ENCODE assay signal across 8 cellular contexts in genomic region chr15:33201376-33202189, GRCh38. TPM values are rescaled to one million over a fixed set of nuclear protein-coding genes. Genes with fewer than 3 reads are reported as not detected.
DNase-seq lines count a peak whose midpoint lies in the region; ATAC-seq and TF ChIP-seq lines count a peak whose summit lies in the region.

No MANE protein-coding gene starts in this region.

- H3K4me3 ChIP-seq in cardiac muscle cell (no peak overlapping the region), gastrocnemius medialis (peak overlapping the region; percentile 20 to 35 (median 23))

- intact Hi-C loops in gastrocnemius medialis (cut with DNase I; ENCODE audit: low total_unique reads): loop anchor here (5.0 kb wide), 1 partner anchor 64 kb away; no protein-coding TSS in a partner anchor

- H3K9me3 Mint-ChIP-seq in activated T-helper 17 cell treated with anti-CD3 and anti-CD28 coated beads, Interleukin-2, amount 50 U/mL, for 72 hours: no peaks in the 10 kb centered on the region

- H3K27me3 ChIP-seq in cardiac muscle cell: no peaks in the 10 kb centered on the region
- no peaks in the 10 kb centered on the region for H3K27me3 ChIP-seq in gastrocnemius medialis

- in situ Hi-C loops in gastrocnemius medialis (cut with MboI; ENCODE audit: low sequenced_read_pairs in 4 of 4): loop anchor here in 1 of 4 donors (25.0 kb wide), 1 partner anchor 114 kb away; no protein-coding TSS in a partner anchor

- TF ChIP-seq POLR2A in gastrocnemius medialis (IDR thresholded peaks at IDR 0.05): peak in 1 of 2 donors; percentile 15

- peak; percentile 62 for TF ChIP-seq CTCF in C4-2B (conservative IDR thresholded peaks at IDR 0.05)
- no peak for TF ChIP-seq CTCF in cardiac muscle cell (IDR thresholded peaks at IDR 0.05; ENCODE audit: low read depth, low read length)
- peak in 3 of 5 experiments; percentile 19 to 43 (median 26) for TF ChIP-seq CTCF in gastrocnemius medialis (IDR thresholded peaks at IDR 0.05 in 4 of 5, conservative IDR thresholded peaks at IDR 0.05 in 1 of 5)

- no peaks in the 10 kb centered on the region for H3K27me3 Mint-ChIP-seq in activated T-helper 17 cell treated with anti-CD3 and anti-CD28 coated beads, Interleukin-2, amount 50 U/mL, for 72 hours

- peak overlapping the region; percentile 89 for H3K27ac Mint-ChIP-seq in activated T-helper 17 cell treated with anti-CD3 and anti-CD28 coated beads, Interleukin-2, amount 50 U/mL, for 72 hours

- H3K4me1 Mint-ChIP-seq in activated T-helper 17 cell treated with anti-CD3 and anti-CD28 coated beads, Interleukin-2, amount 50 U/mL, for 72 hours: peaks cover 22% of the 10 kb centered on the region

- no peaks in the 10 kb centered on the region for H3K9me3 ChIP-seq in cardiac muscle cell (ENCODE audit: low read depth)
- H3K9me3 ChIP-seq in gastrocnemius medialis: no peaks in the 10 kb centered on the region

- H3K4me3 Mint-ChIP-seq in activated T-helper 17 cell treated with anti-CD3 and anti-CD28 coated beads, Interleukin-2, amount 50 U/mL, for 72 hours: peak overlapping the region; percentile 68

- ATAC-seq in HG03280 (IDR thresholded peaks at IDR 0.05; ENCODE audit: unreplicated experiment) (peak; percentile 62), gastrocnemius medialis (peak; percentile 98 to 99)
- peak; percentile 95 for ATAC-seq in activated T-helper 17 cell treated with anti-CD3 and anti-CD28 coated beads, Interleukin-2, amount 50 U/mL, for 72 hours (replicated peaks)

- H3K27ac ChIP-seq in C4-2B (0 out of 2 replicates have a peak overlapping the region, but pooled peaks have one; percentile 18), cardiac muscle cell (no peak overlapping the region), gastrocnemius medialis (peak overlapping the region; percentile 41 to 68 (median 57))

- no peaks in the 10 kb centered on the region for H3K36me3 ChIP-seq in cardiac muscle cell
- no peaks in the 10 kb centered on the region for H3K36me3 ChIP-seq in gastrocnemius medialis

- DNase-seq in GM19238 (ENCODE audit: insufficient read length, low spot score) (peak; percentile 37), OCI-M1 (lab: John Stamatoyannopoulos, UW) (peak; percentile 33), cardiac muscle cell (ENCODE audit: low read depth in 1 of 2, low spot score in 1 of 2) (peak; percentile 6 to 19), gastrocnemius medialis (peak; percentile 76 to 83), OCI-M2 (lab: John Stamatoyannopoulos, UW; ENCODE audit: unreplicated experiment) (no peak)

- H3K4me1 ChIP-seq in cardiac muscle cell (ENCODE audit: low read depth): no peaks in the 10 kb centered on the region
- H3K4me1 ChIP-seq in gastrocnemius medialis: peaks cover 18 to 21% of the 10 kb centered on the region in 2 donors

- no peaks in the 10 kb centered on the region for H3K36me3 Mint-ChIP-seq in activated T-helper 17 cell treated with anti-CD3 and anti-CD28 coated beads, Interleukin-2, amount 50 U/mL, for 72 hours (ENCODE audit: low read depth)

RNA-seq across cellular contexts. Expression of gene FMN1, which starts 7.1 kb away (rescaled TPM):
- total RNA-seq in activated T-helper 17 cell treated with anti-CD3 and anti-CD28 coated beads, Interleukin-2, amount 50 U/mL, for 72 hours: 1 to 10 TPM; 1.0 to 2.0 TPM
- total RNA-seq in cardiac muscle cell (1.8 and 3.3 TPM in 2 replicates), gastrocnemius medialis (1 to 10 TPM; 2.6 to 6.6 (median 4.2) TPM)
- 0.53 and 0.77 TPM in 2 replicates for polyA plus RNA-seq in cardiac muscle cell
